9 cellular contexts compared by ENCODE assay signal in the genomic region with DNA sequence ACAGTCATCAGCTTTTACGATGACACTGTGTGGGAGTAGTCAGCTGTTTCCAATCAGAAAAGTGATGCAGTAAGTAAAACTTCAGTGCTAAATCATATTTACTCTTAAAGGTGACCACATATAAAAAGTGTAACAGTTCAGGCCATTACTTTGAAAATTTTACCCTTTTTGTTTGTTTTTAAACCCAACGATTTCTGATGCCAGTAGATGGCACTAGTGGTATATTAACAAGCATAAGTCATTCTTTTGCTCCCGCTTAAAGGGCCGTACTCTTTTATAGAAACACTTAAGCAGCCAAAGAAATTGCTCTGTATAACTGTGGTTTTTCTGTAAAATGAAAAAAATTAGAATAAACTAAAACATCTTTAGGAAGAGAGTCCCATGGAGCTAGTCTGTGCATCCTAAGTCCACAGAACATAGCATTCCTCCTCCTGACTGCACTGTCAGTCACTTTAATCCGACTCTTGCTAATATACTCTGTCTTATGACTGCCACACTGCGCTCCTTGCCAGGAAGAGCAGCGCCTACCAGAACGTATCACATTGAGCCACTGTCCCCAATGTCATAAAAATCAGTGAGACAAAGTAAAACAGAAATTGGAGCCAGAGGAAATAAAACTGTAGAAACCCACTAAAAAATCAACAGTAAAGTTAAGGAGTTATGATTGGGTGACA. TPM values are rescaled to one million over a fixed set of nuclear protein-coding genes. Genes with fewer than 3 reads are reported as not detected.
A peak's percentile ranks its signal among the peaks of the same experiment; 100 is the strongest.
DNase-seq lines count a peak whose midpoint lies in the region; FAIRE-seq and TF ChIP-seq lines count a peak whose summit lies in the region.
"Had no signal": no experiment of that assay in that cellular context is flagged by ENCODE, and none has a peak within 500 bp of the region (broad histone marks: within the 10 kb centered on the region; RNA-seq: fewer than 3 reads in every experiment).

No MANE protein-coding gene starts in this region.

- no peak overlapping the region for H3K4me2 ChIP-seq in neural cell (ENCODE audit: low read length)

- H3K9me2 ChIP-seq in neural cell (ENCODE audit: insufficient read depth, low read length) = no peaks in the 10 kb centered on the region

- DNase-seq in GDM1 (lab: John Stamatoyannopoulos, UW) (peak; percentile 8), LHCN-M2 (ENCODE audit: low read depth) (peak; percentile 65), SK-N-MC (ENCODE audit: low read depth, low spot score) (peak; percentile 42), fibroblast of gingiva (ENCODE audit: low read depth) (peak; percentile 67), activated gamma-delta T cell (lab: John Stamatoyannopoulos, UW) (no peak), H54 (ENCODE audit: insufficient read length, low spot score) (no peak)
- DNase-seq in stimulated activated CD4-positive, alpha-beta T cell treated with anti-CD3 and anti-CD28 coated beads, Interleukin-4, amount 100 ng/mL, for 1 hour = no peak
- DNase-seq: activated B cell treated with CpG ODN at 0.5 μM for 24 hours had no signal

- no peak overlapping the region for H2AFZ ChIP-seq in neural cell (ENCODE audit: low read depth, low read length)

- H3K4me3 ChIP-seq in SK-N-MC (no peak overlapping the region), neural cell (ENCODE audit: low read length) (no peak overlapping the region)

- H3K27ac ChIP-seq in SK-N-MC = no peak overlapping the region
- H3K27ac ChIP-seq in neural cell (ENCODE audit: low read length) = no peak overlapping the region

- H3K9ac ChIP-seq in SK-N-MC (ENCODE audit: insufficient read length) (no peak overlapping the region), neural cell (ENCODE audit: low read length) (no peak overlapping the region)

- H3K79me2 ChIP-seq in neural cell (replicated peaks; ENCODE audit: insufficient read depth, low read length) = no peaks in the 10 kb centered on the region

- TF ChIP-seq CTCF in neural cell (IDR thresholded peaks at IDR 0.05; ENCODE audit: poor library complexity, severe bottlenecking) = peak; percentile 92

- no peak for FAIRE-seq in H54 (lab: Jason Lieb, UNC)

- peak; percentile 92 for TF ChIP-seq RAD21 in neural cell (conservative IDR thresholded peaks at IDR 0.05)

- no peaks in the 10 kb centered on the region for H4K20me1 ChIP-seq in neural cell (ENCODE audit: insufficient read depth)

- no peaks in the 10 kb centered on the region for H3F3A ChIP-seq in neural cell (ENCODE audit: insufficient read depth, low read length, poor library complexity, severe bottlenecking)

- H3K27me3 ChIP-seq in neural cell (ENCODE audit: insufficient read depth, low read depth, low read length) = no peaks in the 10 kb centered on the region

- no peaks in the 10 kb centered on the region; the same call in 1 of the 2 replicates for H3K36me3 ChIP-seq in SK-N-MC (ENCODE audit: insufficient read depth, low read length)
- H3K36me3 ChIP-seq in neural cell (ENCODE audit: insufficient read depth, low read length) = peaks cover 5% of the 10 kb centered on the region

- TF ChIP-seq POLR2A in H54 (IDR thresholded peaks at IDR 0.05; ENCODE audit: low read depth, low read length) = no peak

- no peaks in the 10 kb centered on the region for H3K9me3 ChIP-seq in SK-N-MC (ENCODE audit: low read depth, low read length)
- no peaks in the 10 kb centered on the region for H3K9me3 ChIP-seq in neural cell (ENCODE audit: low read length)

- no peak for TF ChIP-seq EP300 in neural cell (conservative IDR thresholded peaks at IDR 0.05; ENCODE audit: poor library complexity, severe bottlenecking)

TF ChIP-seq in neural cell, 6 proteins besides CTCF, POLR2A, EP300 and RAD21:
- no peak for TF ChIP-seq POLR2AphosphoS5 (IDR thresholded peaks at IDR 0.05)
- TF ChIP-seq SMC3 (conservative IDR thresholded peaks at IDR 0.05; ENCODE audit: poor library complexity) = peak; percentile 94

RNA-seq across cellular contexts. Expression of gene HEBP2, which starts 25.1 kb away (rescaled TPM):
- 21.9 and 24.8 TPM in 2 replicates for total RNA-seq in LHCN-M2 (2014; rRNA removed)
- 35.6 TPM for polyA plus RNA-seq in LHCN-M2 (2012)
- polyA plus RNA-seq in neural cell = 1.4 and 3.0 TPM in 2 replicates
- 0.73 and 0.81 TPM in 2 replicates for polyA minus RNA-seq in neural cell

RNA-seq across cellular contexts. Expression of gene SMIM28, which starts 51.4 kb away (rescaled TPM):
- not detected in 2 replicates for total RNA-seq in LHCN-M2 (2014; rRNA removed)
- polyA plus RNA-seq in LHCN-M2 (2012) = not detected
- polyA plus RNA-seq in neural cell = not detected in 2 replicates
- not detected in 2 replicates for polyA minus RNA-seq in neural cell
- total RNA-seq: activated B cell treated with CpG ODN at 0.5 μM for 24 hours had no signal

Comparison
In these comparisons a context has a peak if more than half of its experiments do, and no peak if none do; other contexts are left out.
1. DNase-seq: peak in GDM1 (single experiment), LHCN-M2 (single experiment), SK-N-MC (single experiment) and fibroblast of gingiva (single experiment); none in activated gamma-delta T cell (single experiment), stimulated activated CD4-positive, alpha-beta T cell treated with anti-CD3 and anti-CD28 coated beads, Interleukin-4, amount 100 ng/mL, for 1 hour (single experiment) and H54 (single experiment).